ENCODE assay signal across 8 cellular contexts in the genomic region with DNA sequence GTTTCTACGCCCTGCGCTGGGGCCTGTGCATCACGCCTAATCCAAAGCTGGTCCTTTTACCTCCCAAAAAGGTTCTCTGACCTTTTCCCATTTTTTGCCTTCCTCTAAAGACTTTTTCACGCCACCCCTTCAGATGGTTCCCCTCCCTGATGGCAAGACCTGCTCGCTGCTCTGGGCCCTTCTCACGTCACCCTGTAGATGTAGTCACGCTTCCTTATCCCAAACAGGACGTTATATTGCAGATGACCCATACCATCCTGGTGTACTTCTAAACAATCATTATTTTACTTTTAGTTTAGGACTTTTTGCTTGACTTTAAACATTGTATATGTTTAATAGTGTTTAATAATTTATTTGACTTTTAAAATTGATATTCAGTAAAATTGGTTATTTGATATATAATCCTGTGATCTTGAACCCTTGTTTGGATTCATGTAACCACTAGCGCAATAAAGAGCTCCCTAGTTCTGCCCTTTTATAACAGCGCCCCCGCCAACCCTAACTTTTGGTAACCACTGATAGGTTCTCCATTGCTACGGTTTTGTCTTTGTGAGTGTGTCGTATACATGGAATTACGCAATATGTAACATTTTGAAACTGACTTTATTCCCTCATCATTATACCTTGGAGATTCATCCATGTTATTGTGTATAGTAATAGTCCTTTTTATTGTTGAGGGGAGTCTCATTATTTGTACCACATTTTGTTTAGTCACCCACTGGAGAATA. TPM values are rescaled to one million over a fixed set of nuclear protein-coding genes. Genes with fewer than 3 reads are reported as not detected.
DNase-seq lines count a peak whose midpoint lies in the region; FAIRE-seq and TF ChIP-seq lines count a peak whose summit lies in the region.

No MANE protein-coding gene starts in this region.

- no peak for TF ChIP-seq CTCF in right atrium auricular region (IDR thresholded peaks at IDR 0.05)

- H3K4me3 Mint-ChIP-seq in activated CD4-positive, alpha-beta memory T cell treated with anti-CD3 and anti-CD28 coated beads for 36 hours: peak overlapping the region; percentile 88

- H3K27me3 ChIP-seq in right atrium auricular region: no peaks in the 10 kb centered on the region
- peaks cover 0 to 3% of the 10 kb centered on the region in 2 donors for H3K27me3 ChIP-seq in small intestine (ENCODE audit: control insufficient read depth in 2 of 2, insufficient read depth in 2 of 2, low read length in 2 of 2)

- H3K4me3 ChIP-seq in right atrium auricular region (peak overlapping the region; percentile 55 to 65), small intestine (ENCODE audit: low read depth in 1 of 2, low read length in 2 of 2) (peak overlapping the region in 1 of 2 donors; percentile 79)

- H3K4me1 ChIP-seq in right atrium auricular region: peaks cover 0 to 9% of the 10 kb centered on the region in 2 donors
- H3K4me1 ChIP-seq in small intestine (ENCODE audit: control insufficient read depth in 2 of 2, insufficient read depth in 1 of 2, low read depth in 1 of 2, low read length in 1 of 2): peaks cover 0 to 3% of the 10 kb centered on the region in 2 donors

- CTCF ChIA-PET in activated CD4-positive, alpha-beta memory T cell treated with anti-CD3 and anti-CD28 coated beads for 36 hours (lab: Charles Lee): no interaction called here

- H3K27me3 Mint-ChIP-seq in activated CD4-positive, alpha-beta memory T cell treated with anti-CD3 and anti-CD28 coated beads for 36 hours: peaks cover 6% of the 10 kb centered on the region

- H3K27ac Mint-ChIP-seq in activated CD4-positive, alpha-beta memory T cell treated with anti-CD3 and anti-CD28 coated beads for 36 hours: peak overlapping the region; percentile 61

- POLR2A ChIA-PET in activated CD4-positive, alpha-beta memory T cell treated with anti-CD3 and anti-CD28 coated beads for 36 hours (lab: Charles Lee): no interaction called here

- no peaks in the 10 kb centered on the region for H3K36me3 Mint-ChIP-seq in activated CD4-positive, alpha-beta memory T cell treated with anti-CD3 and anti-CD28 coated beads for 36 hours

- H3K4me1 Mint-ChIP-seq in activated CD4-positive, alpha-beta memory T cell treated with anti-CD3 and anti-CD28 coated beads for 36 hours (ENCODE audit: low read depth): peaks cover 9% of the 10 kb centered on the region

- peak overlapping the region; percentile 85 to 92 for H3K27ac ChIP-seq in right atrium auricular region
- H3K27ac ChIP-seq in small intestine (ENCODE audit: low read depth in 1 of 2, low read length in 1 of 2): peak overlapping the region in 1 of 2 donors; percentile 70

- no peaks in the 10 kb centered on the region for H3K9me3 Mint-ChIP-seq in activated CD4-positive, alpha-beta memory T cell treated with anti-CD3 and anti-CD28 coated beads for 36 hours

- H3K36me3 ChIP-seq in right atrium auricular region (no peaks in the 10 kb centered on the region), small intestine (ENCODE audit: control insufficient read depth in 2 of 2, insufficient read depth in 2 of 2, low read length in 2 of 2) (no peaks in the 10 kb centered on the region)

- WGBS in small intestine, 3 donors: 39 to 44% (median 43%) methylated on average over 14 of the region's 14 CpGs

- H3K9me3 ChIP-seq in right atrium auricular region: no peaks in the 10 kb centered on the region
- H3K9me3 ChIP-seq in small intestine (ENCODE audit: control insufficient read depth, low read depth): no peaks in the 10 kb centered on the region

- intact Hi-C loops in activated CD4-positive, alpha-beta memory T cell treated with anti-CD3 and anti-CD28 coated beads for 36 hours (cut with micrococcal nuclease): loop anchor here (5.0 kb wide), 1 partner anchor 106 kb away; no protein-coding TSS in a partner anchor

- no peak for FAIRE-seq in small intestine (lab: Jason Lieb, UNC)

- DNase-seq in stimulated activated CD4-positive, alpha-beta T cell treated with anti-CD3 and anti-CD28 coated beads, Interleukin-4, amount 100 ng/mL, for 24 hours: peak; percentile 13
- no peak for DNase-seq in stimulated activated CD4-positive, alpha-beta T cell treated with anti-CD3 and anti-CD28 coated beads, Interleukin-1b, Interleukin-23, amount 100 ng/mL, for 48 hours
- DNase-seq in activated CD4-positive, alpha-beta memory T cell treated with anti-CD3 and anti-CD28 coated beads for 36 hours: peak; percentile 25
- DNase-seq in right atrium auricular region (ENCODE audit: low spot score) (no peak), small intestine (peak; percentile 17), hepatic stellate cell (ENCODE audit: low spot score) (no peak), ecto neural progenitor cell (ENCODE audit: low spot score) (no peak), NCI-H2196 (lab: John Stamatoyannopoulos, UW; ENCODE audit: unreplicated experiment) (no peak)

RNA-seq across cellular contexts. Expression of a gene that starts 0.8 kb away (rescaled TPM):
- total RNA-seq in activated CD4-positive, alpha-beta memory T cell treated with anti-CD3 and anti-CD28 coated beads for 36 hours: 1 to 10 TPM; 1.5 to 1.7 TPM
- 1 to 10 TPM; 1.0 to 5.2 TPM for total RNA-seq in right atrium auricular region
- polyA plus RNA-seq in small intestine: 1 to 10 TPM in 1 of 3 donors, under 1 TPM in 2; 0.27 to 1.4 (median 0.89) TPM

Comparison
In these comparisons a context has a peak if more than half of its experiments do, and no peak if none do; other contexts are left out.
1. DNase-seq: peak in stimulated activated CD4-positive, alpha-beta T cell treated with anti-CD3 and anti-CD28 coated beads, Interleukin-4, amount 100 ng/mL, for 24 hours (single experiment), activated CD4-positive, alpha-beta memory T cell treated with anti-CD3 and anti-CD28 coated beads for 36 hours (single experiment) and small intestine (single experiment); none in stimulated activated CD4-positive, alpha-beta T cell treated with anti-CD3 and anti-CD28 coated beads, Interleukin-1b, Interleukin-23, amount 100 ng/mL, for 48 hours (single experiment), right atrium auricular region (single experiment), hepatic stellate cell (single experiment), ecto neural progenitor cell (single experiment) and NCI-H2196 (single experiment).